8 cellular contexts compared by ENCODE assay signal in the genomic region with DNA sequence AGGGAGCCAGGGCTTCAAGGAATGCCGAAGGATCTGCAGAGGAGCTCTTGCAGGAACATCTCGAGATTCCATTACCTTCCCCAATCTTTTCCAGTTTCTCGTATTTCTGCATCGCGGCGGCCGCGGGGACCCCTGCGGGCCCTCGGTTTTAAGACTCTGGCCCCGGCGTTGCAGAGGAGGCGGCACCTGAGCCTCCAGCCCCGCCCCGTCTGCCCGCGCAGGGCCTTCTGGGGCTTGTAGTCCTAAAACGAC. TPM values are rescaled to one million over a fixed set of nuclear protein-coding genes. Genes with fewer than 3 reads are reported as not detected.
DNase-seq lines count a peak whose midpoint lies in the region; ATAC-seq, FAIRE-seq and TF ChIP-seq lines count a peak whose summit lies in the region.

Gene CDK5 (minus strand): TSS at position 161 of the 252 bp plus-strand sequence. CDS start 49 bp downstream, at position 112.

- H3K36me3 ChIP-seq in RWPE2 (ENCODE audit: low read depth) (no peaks in the 10 kb centered on the region), pancreas (no peaks in the 10 kb centered on the region)

- H3K27ac ChIP-seq in RWPE2 (ENCODE audit: poor library complexity, severe bottlenecking) = peak within 1 kb of the TSS; percentile 86
- H3K27ac ChIP-seq in pancreas = peak within 1 kb of the TSS; percentile 86 to 98 (median 93)

- no peak for FAIRE-seq in pancreas (lab: Jason Lieb, UNC)

- 0% methylated on average over 18 of the region's 18 CpGs for WGBS in pancreas, 2 donors

- H3K4me3 ChIP-seq in RWPE2 (ENCODE audit: severe bottlenecking) = peak within 1 kb of the TSS; percentile 48
- H3K4me3 ChIP-seq in pancreas = peak within 1 kb of the TSS; percentile 36 to 81 (median 64)

- ATAC-seq in RWPE2 (ENCODE audit: low read depth) = no peak
- ATAC-seq in esophagus mucosa = no peak
- no peak for ATAC-seq in pancreas
- no peak for ATAC-seq in GM18498 (IDR thresholded peaks at IDR 0.05; ENCODE audit: unreplicated experiment)

- no peaks in the 10 kb centered on the region for H3K27me3 ChIP-seq in RWPE2 (ENCODE audit: insufficient read depth, poor library complexity, severe bottlenecking)
- H3K27me3 ChIP-seq in pancreas = no peaks in the 10 kb centered on the region

- TF ChIP-seq CTCF in RWPE2 (IDR thresholded peaks at IDR 0.05; ENCODE audit: poor library complexity, severe bottlenecking) = no peak
- no peak for TF ChIP-seq CTCF in pancreas (IDR thresholded peaks at IDR 0.05)

- DNase-seq in Daoy (ENCODE audit: low read depth) = no peak
- no peak for DNase-seq in RWPE2 (ENCODE audit: low spot score)
- DNase-seq in pancreas = no peak
- DNase-seq in activated gamma-delta T cell treated with Interleukin-2 at 50 U/mL for 16 hours = no peak
- no peak for DNase-seq in DMS79 treated with DMSO at 0.1 percent for 48 hours (lab: John Stamatoyannopoulos, UW)
- no peak for DNase-seq in EL

- H3K9me3 ChIP-seq in RWPE2 (ENCODE audit: severe bottlenecking) = no peaks in the 10 kb centered on the region
- H3K9me3 ChIP-seq in pancreas = no peaks in the 10 kb centered on the region

- intact Hi-C loops in pancreas (cut with DNase I) = no loop called here

- H3K4me1 ChIP-seq in RWPE2 (ENCODE audit: insufficient read depth, poor library complexity, severe bottlenecking) = peaks cover 22% of the 10 kb centered on the region
- H3K4me1 ChIP-seq in pancreas = peaks cover 22 to 24% (median 24%) of the 10 kb centered on the region in 3 donors

RNA-seq across cellular contexts. Expression of gene CDK5, which starts in this region (rescaled TPM):
- total RNA-seq in Daoy (2014; rRNA removed; shearing (Covaris generic)) = 56.6 and 63.8 TPM in 2 replicates
- 11.4 TPM for total RNA-seq in esophagus mucosa
- 1 to 10 TPM; 3.7 to 7.0 (median 4.8) TPM for total RNA-seq in pancreas
- polyA plus RNA-seq in pancreas = 1 to 10 TPM; 4.6 to 7.8 TPM
